In the genomic region with DNA sequence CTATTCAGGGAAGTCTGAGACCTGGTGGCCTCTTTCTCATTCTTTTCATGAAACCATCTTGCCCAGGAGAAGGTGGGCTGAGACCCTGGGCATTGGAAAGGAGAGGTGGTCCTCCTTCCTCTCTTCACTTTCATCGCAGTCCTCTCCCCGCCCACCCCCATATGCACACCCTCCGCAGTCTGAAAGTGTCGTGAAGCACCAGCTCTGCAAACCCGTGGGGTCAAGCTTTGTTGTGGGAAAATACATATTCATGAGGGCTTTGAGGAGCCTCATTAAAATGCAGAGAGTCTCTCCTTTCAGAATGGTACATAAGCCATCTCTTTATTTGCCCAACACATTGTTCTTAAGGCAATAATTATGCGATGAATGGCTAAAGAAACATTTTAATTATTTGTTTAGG, we compare ENCODE assay signal across 18 cellular contexts.
DNase-seq lines count a peak whose midpoint lies in the region; ATAC-seq and TF ChIP-seq lines count a peak whose summit lies in the region.
"Had no signal": no experiment of that assay in that cellular context is flagged by ENCODE, and none has a peak within 500 bp of the region (broad histone marks: within the 10 kb centered on the region; RNA-seq: fewer than 3 reads in every experiment).

No MANE protein-coding gene starts in this region.

- H3K36me3 ChIP-seq in upper lobe of right lung (no peaks in the 10 kb centered on the region), PC-3 (ENCODE audit: low read depth, low read length) (no peaks in the 10 kb centered on the region; the same call in 1 of the 2 replicates), hepatocyte (replicated peaks; ENCODE audit: insufficient read depth, low read depth) (no peaks in the 10 kb centered on the region)
- H3K36me3 ChIP-seq: cardiac muscle cell had no signal

- no peak for ATAC-seq in activated CD8-positive, alpha-beta memory T cell treated with anti-CD3 and anti-CD28 coated beads, Interleukin-2, amount 10 ng/mL, durations not matched to agents 7 days and 5 days
- ATAC-seq in upper lobe of right lung (no peak), PC-3 (no peak), GM19035 (IDR thresholded peaks at IDR 0.05; ENCODE audit: unreplicated experiment) (no peak)
- ATAC-seq: A549 had no signal

- H3K4me3 ChIP-seq in upper lobe of right lung (no peak overlapping the region), PC-3 (ENCODE audit: low read length) (no peak overlapping the region), hepatocyte (no peak overlapping the region)
- H3K4me3 ChIP-seq: A549, cardiac muscle cell, skin epidermis had no signal

- no peaks in the 10 kb centered on the region for H3K27me3 Mint-ChIP-seq in activated CD8-positive, alpha-beta memory T cell treated with anti-CD3 and anti-CD28 coated beads, Interleukin-2, amount 10 ng/mL, durations not matched to agents 7 days and 5 days
- H3K27me3 Mint-ChIP-seq: type B pancreatic cell had no signal

- H3K27me3 ChIP-seq in layer of hippocampus (ENCODE audit: control insufficient read depth, insufficient read depth, low read length) (no peaks in the 10 kb centered on the region), upper lobe of right lung (no peaks in the 10 kb centered on the region), PC-3 (ENCODE audit: low read length) (no peaks in the 10 kb centered on the region), hepatocyte (no peaks in the 10 kb centered on the region)
- H3K27me3 ChIP-seq: cardiac muscle cell had no signal

- POLR2A ChIA-PET in PC-3 (lab: Charles Lee; ENCODE audit: unreplicated experiment), result no interaction called here

- H3K79me2 ChIP-seq in PC-3 (ENCODE audit: low read length), result no peaks in the 10 kb centered on the region
- H3K79me2 ChIP-seq in hepatocyte, result no peaks in the 10 kb centered on the region

- 79% methylated on average over 6 of the region's 6 CpGs for WGBS in hepatocyte (ENCODE audit: low lambda C conversion rate, missing lambda C conversion rate)

- no peak overlapping the region for H3K9ac ChIP-seq in PC-3 (ENCODE audit: low read length)

- H3K4me1 Mint-ChIP-seq in activated CD8-positive, alpha-beta memory T cell treated with anti-CD3 and anti-CD28 coated beads, Interleukin-2, amount 10 ng/mL, durations not matched to agents 7 days and 5 days, result peaks cover 37% of the 10 kb centered on the region

- CTCF ChIA-PET in activated CD8-positive, alpha-beta memory T cell treated with anti-CD3 and anti-CD28 coated beads, Interleukin-2, amount 10 ng/mL, durations not matched to agents 7 days and 5 days (lab: Charles Lee), result interaction anchor here (1.2 to 2.4 kb wide), 4 partner anchors 17 to 108 kb away, joined by 3 to 17 read pairs (median 4); no protein-coding TSS in a partner anchor
- CTCF ChIA-PET in PC-3 (lab: Charles Lee), result no interaction called here

- no peaks in the 10 kb centered on the region for H3K36me3 Mint-ChIP-seq in activated CD8-positive, alpha-beta memory T cell treated with anti-CD3 and anti-CD28 coated beads, Interleukin-2, amount 10 ng/mL, durations not matched to agents 7 days and 5 days

- H3K4me1 ChIP-seq in upper lobe of right lung, result no peaks in the 10 kb centered on the region
- no peaks in the 10 kb centered on the region for H3K4me1 ChIP-seq in PC-3 (ENCODE audit: insufficient read depth, low read length)
- no peaks in the 10 kb centered on the region for H3K4me1 ChIP-seq in hepatocyte (ENCODE audit: insufficient read depth)
- H3K4me1 ChIP-seq: A549 had no signal

- TF ChIP-seq CTCF in upper lobe of right lung (IDR thresholded peaks at IDR 0.05), result no peak
- TF ChIP-seq CTCF in PC-3 (conservative IDR thresholded peaks at IDR 0.05; ENCODE audit: low read depth, low read length), result no peak
- no peak for TF ChIP-seq CTCF in hepatocyte (IDR thresholded peaks at IDR 0.05; ENCODE audit: poor library complexity)

- no peaks in the 10 kb centered on the region for H3F3A ChIP-seq in PC-3 (ENCODE audit: low read length, unreplicated experiment)

- H3K9me3 ChIP-seq in upper lobe of right lung (no peaks in the 10 kb centered on the region), PC-3 (ENCODE audit: low read length) (no peaks in the 10 kb centered on the region), hepatocyte (ENCODE audit: low read depth) (no peaks in the 10 kb centered on the region)
- H3K9me3 ChIP-seq: A549 had no signal

- no peaks in the 10 kb centered on the region for H3K9me3 Mint-ChIP-seq in activated CD8-positive, alpha-beta memory T cell treated with anti-CD3 and anti-CD28 coated beads, Interleukin-2, amount 10 ng/mL, durations not matched to agents 7 days and 5 days (ENCODE audit: low read depth)
- H3K9me3 Mint-ChIP-seq: activated naive CD4-positive, alpha-beta T cell treated with anti-CD3 and anti-CD28 coated beads for 36 hours; type B pancreatic cell had no signal

- H3K9me2 ChIP-seq in PC-3 (replicated peaks; ENCODE audit: low read length) (no peaks in the 10 kb centered on the region), hepatocyte (replicated peaks; ENCODE audit: insufficient read depth) (no peaks in the 10 kb centered on the region)

- BruUV-seq in PC-3 (replicated peaks; lab: Mats Ljungman, UMichigan), result no TSS peak

- H3K4me2 ChIP-seq in PC-3 (ENCODE audit: low read length), result no peak overlapping the region
- no peak overlapping the region for H3K4me2 ChIP-seq in hepatocyte
- H3K4me2 ChIP-seq: A549 had no signal

- H3K27ac Mint-ChIP-seq in activated CD8-positive, alpha-beta memory T cell treated with anti-CD3 and anti-CD28 coated beads, Interleukin-2, amount 10 ng/mL, durations not matched to agents 7 days and 5 days, result peak overlapping the region; percentile 83
- H3K27ac Mint-ChIP-seq: activated naive CD4-positive, alpha-beta T cell treated with anti-CD3 and anti-CD28 coated beads for 36 hours; type B pancreatic cell had no signal

- H3K27ac ChIP-seq in angular gyrus (ENCODE audit: low read depth, low read length), result peak overlapping the region; percentile 97
- H3K27ac ChIP-seq in layer of hippocampus (ENCODE audit: low read depth, low read length), result peak overlapping the region; percentile 96
- no peak overlapping the region for H3K27ac ChIP-seq in upper lobe of right lung
- no peak overlapping the region for H3K27ac ChIP-seq in PC-3 (ENCODE audit: low read length)
- H3K27ac ChIP-seq in hepatocyte, result no peak overlapping the region
- H3K27ac ChIP-seq: A549, skin epidermis had no signal

- intact Hi-C loops in upper lobe of right lung (cut with DNase I) (no loop called here), PC-3 (cut with micrococcal nuclease) (no loop called here)

- DNase-seq in activated CD8-positive, alpha-beta memory T cell treated with anti-CD3 and anti-CD28 coated beads, Interleukin-2, amount 10 ng/mL, durations not matched to agents 7 days and 5 days, result no peak
- no peak for DNase-seq in activated CD8-positive, alpha-beta memory T cell treated with anti-CD3 and anti-CD28 coated beads, Interleukin-2, amount 50 U/mL, for 4 hours
- DNase-seq in upper lobe of right lung, result peak; percentile 40
- no peak for DNase-seq in PC-3
- no peak for DNase-seq in hepatocyte (ENCODE audit: low spot score)
- DNase-seq: activated naive CD4-positive, alpha-beta T cell treated with anti-CD3 and anti-CD28 coated beads for 36 hours; effector CD8-positive, alpha-beta T cell; KG1; NCI-H1105; NCI-H2171 treated with DMSO at 0.1 percent for 48 hours; NK-92 treated with Interleukin-12 subunit alpha and Interleukin-12 subunit beta, amount 100 ng/mL, for 24 hours had no signal

- no peak overlapping the region for H2AFZ ChIP-seq in PC-3 (ENCODE audit: low read length)
- no peak overlapping the region for H2AFZ ChIP-seq in hepatocyte

- H4K20me1 ChIP-seq in PC-3 (ENCODE audit: low read length) (no peaks in the 10 kb centered on the region), hepatocyte (ENCODE audit: insufficient read depth, poor library complexity, severe bottlenecking) (no peaks in the 10 kb centered on the region)

- no peak overlapping the region for H3K4me3 Mint-ChIP-seq in activated CD8-positive, alpha-beta memory T cell treated with anti-CD3 and anti-CD28 coated beads, Interleukin-2, amount 10 ng/mL, durations not matched to agents 7 days and 5 days
- H3K4me3 Mint-ChIP-seq: activated naive CD4-positive, alpha-beta T cell treated with anti-CD3 and anti-CD28 coated beads for 36 hours; type B pancreatic cell had no signal

Comparison
In these comparisons a context has a peak if more than half of its experiments do, and no peak if none do; other contexts are left out.
1. H3K27ac ChIP-seq: peak in angular gyrus (single experiment) and layer of hippocampus (single experiment); none in upper lobe of right lung (single experiment), PC-3 (single experiment) and hepatocyte (single experiment).